ENCODE assay signal across 15 cellular contexts in the genomic region with DNA sequence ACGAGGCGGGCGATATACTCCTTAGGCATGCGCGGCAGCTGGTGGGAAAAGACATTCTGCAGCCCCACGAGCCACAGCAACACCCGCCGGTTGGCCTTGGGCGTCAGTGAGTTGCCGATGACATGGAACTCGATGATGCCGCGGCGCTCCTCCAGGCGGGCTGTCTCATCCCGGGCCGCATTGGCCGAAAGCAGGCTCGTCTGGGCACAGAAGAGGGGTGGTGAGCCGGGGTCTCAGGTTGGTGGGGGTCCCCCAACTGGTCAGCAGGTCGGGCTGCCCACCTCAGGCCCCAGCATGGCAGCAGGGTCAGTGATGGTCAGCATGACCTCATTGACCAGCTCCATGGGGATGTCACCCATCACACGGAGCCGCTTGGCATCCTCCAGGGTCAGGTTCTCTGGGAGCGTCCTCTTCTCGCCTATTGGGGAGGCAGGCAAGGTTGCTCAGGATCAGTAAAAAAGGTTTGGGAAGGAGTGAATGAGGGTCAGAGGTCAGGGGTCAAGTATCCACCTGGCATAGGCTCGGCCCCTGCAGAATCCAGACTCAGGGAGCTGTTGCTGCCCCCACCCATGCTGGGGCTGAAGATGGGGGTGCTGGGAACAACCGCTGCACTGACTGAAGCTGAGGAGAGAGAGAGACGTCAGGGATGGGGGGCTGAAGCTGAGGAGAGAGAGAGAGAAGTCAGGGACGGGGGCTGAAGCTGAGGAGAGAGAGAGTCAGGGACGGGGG. TPM values are rescaled to one million over a fixed set of nuclear protein-coding genes. Genes with fewer than 3 reads are reported as not detected.
"Had no signal": no experiment of that assay in that cellular context is flagged by ENCODE, and none has a peak within 500 bp of the region (broad histone marks: within the 10 kb centered on the region; RNA-seq: fewer than 3 reads in every experiment).

No MANE protein-coding gene starts in this region.

- H3K9me3 ChIP-seq: ascending aorta, mucosa of descending colon, sigmoid colon, testis had no signal

- H3K27me3 Mint-ChIP-seq: activated T-cell treated with anti-CD3 and anti-CD28 coated beads, Interleukin-2, amount 50 U/mL, for 24 hours; naive thymus-derived CD8-positive, alpha-beta T cell; stimulated activated naive CD8-positive, alpha-beta T cell treated with anti-CD3 and anti-CD28 coated beads, Interleukin-15, amount 100 ng/mL, for 72 hours had no signal

- H3K4me3 ChIP-seq: ascending aorta, mucosa of descending colon, sigmoid colon, testis had no signal

- H3K27ac ChIP-seq: ascending aorta, sigmoid colon, testis, WERI-Rb-1 had no signal

- H3K4me3 Mint-ChIP-seq: activated T-cell treated with anti-CD3 and anti-CD28 coated beads, Interleukin-2, amount 50 U/mL, for 24 hours; stimulated activated naive CD8-positive, alpha-beta T cell treated with anti-CD3 and anti-CD28 coated beads, Interleukin-15, amount 100 ng/mL, for 72 hours had no signal

- H3K9me3 Mint-ChIP-seq: activated T-cell treated with anti-CD3 and anti-CD28 coated beads, Interleukin-2, amount 50 U/mL, for 24 hours; naive thymus-derived CD8-positive, alpha-beta T cell; stimulated activated naive CD8-positive, alpha-beta T cell treated with anti-CD3 and anti-CD28 coated beads, Interleukin-15, amount 100 ng/mL, for 72 hours had no signal

- H3K27me3 ChIP-seq: ascending aorta, sigmoid colon, testis had no signal

- DNase-seq: activated gamma-delta T cell had no signal

RNA-seq across cellular contexts. Expression of a gene that starts 5.0 kb away (rescaled TPM):
- total RNA-seq: ascending aorta; bronchial epithelial cell; chondrocyte; glomerular endothelial cell; kidney epithelial cell; naive thymus-derived CD8-positive, alpha-beta T cell; occipital lobe; pulmonary artery endothelial cell had no signal
- polyA plus RNA-seq: naive thymus-derived CD8-positive, alpha-beta T cell had no signal

RNA-seq across cellular contexts. Expression of a gene that starts 19.3 kb away (rescaled TPM):
- total RNA-seq: ascending aorta, glomerular endothelial cell, pulmonary artery endothelial cell had no signal
